8 cellular contexts compared by ENCODE assay signal in the genomic region with DNA sequence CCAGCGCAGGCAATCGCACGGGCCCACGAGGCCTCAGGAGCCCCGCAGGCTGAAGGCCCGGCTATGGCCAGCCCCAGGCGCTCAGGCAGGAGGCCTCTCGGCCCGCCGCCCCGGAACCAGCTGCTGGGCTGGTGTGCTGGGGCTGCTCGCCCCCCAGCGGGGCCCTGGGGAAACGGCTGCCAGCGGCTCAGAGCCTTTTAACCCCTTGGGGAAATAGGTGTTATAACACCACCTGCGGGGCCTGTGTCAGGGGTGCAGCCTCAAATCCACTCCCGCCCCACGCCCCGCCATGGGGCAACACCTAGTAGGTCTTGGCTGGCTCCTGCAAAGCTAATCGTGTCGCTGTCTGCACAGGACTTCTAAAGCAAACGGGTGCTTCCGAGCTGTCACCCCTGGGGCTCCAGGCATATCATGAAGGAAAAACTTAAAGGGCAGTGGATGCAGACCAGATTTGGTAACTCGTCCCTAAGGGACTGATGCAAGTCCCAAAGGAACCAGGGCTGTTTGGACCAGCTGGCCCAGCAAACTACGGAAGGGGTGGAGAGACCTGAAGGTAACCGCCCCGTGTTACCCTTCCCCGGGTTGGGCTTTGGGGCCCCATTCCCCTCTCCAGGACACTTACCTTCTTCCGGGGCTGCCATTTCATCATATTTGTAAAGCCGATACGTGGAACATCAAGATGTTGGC.
DNase-seq lines count a peak whose midpoint lies in the region; ATAC-seq and TF ChIP-seq lines count a peak whose summit lies in the region.

No MANE protein-coding gene starts in this region.

- H3K36me3 ChIP-seq in CD8-positive, alpha-beta T cell (ENCODE audit: insufficient read depth, low read length): no peaks in the 10 kb centered on the region
- H3K36me3 ChIP-seq in body of pancreas (replicated peaks in 1 of 2; ENCODE audit: insufficient read depth in 1 of 2, low read depth in 2 of 2): no peaks in the 10 kb centered on the region

- 1 to 3% methylated on average over 10 to 31 of the region's 31 CpGs for WGBS in body of pancreas, 2 donors

- H3K9me3 ChIP-seq in CD8-positive, alpha-beta T cell (ENCODE audit: low read length): no peaks in the 10 kb centered on the region
- H3K9me3 ChIP-seq in body of pancreas: no peaks in the 10 kb centered on the region

- peak; percentile 56 for TF ChIP-seq CTCF in CD8-positive, alpha-beta T cell (IDR thresholded peaks at IDR 0.05)
- TF ChIP-seq CTCF in body of pancreas (IDR thresholded peaks at IDR 0.05): peak; percentile 47 to 87 (median 73)

- H3K27me3 Mint-ChIP-seq in CD8-positive, alpha-beta T cell (ENCODE audit: low read depth): peaks cover 4% of the 10 kb centered on the region

- POLR2A ChIA-PET in CD8-positive, alpha-beta T cell (lab: Charles Lee): interaction anchor here (0.6 to 1.2 kb wide), 2 partner anchors 13 to 67 kb away, joined by 3 to 4 read pairs; no protein-coding TSS in a partner anchor

- peak overlapping the region; percentile 66 for H3K4me3 ChIP-seq in CD8-positive, alpha-beta T cell (ENCODE audit: low read depth, low read length)
- H3K4me3 ChIP-seq in body of pancreas: peak overlapping the region; percentile 6 to 35

- no peaks in the 10 kb centered on the region for H3K27me3 ChIP-seq in CD8-positive, alpha-beta T cell (ENCODE audit: insufficient read depth, low read length)
- no peaks in the 10 kb centered on the region for H3K27me3 ChIP-seq in body of pancreas

- no peaks in the 10 kb centered on the region for H3K9me3 Mint-ChIP-seq in CD8-positive, alpha-beta T cell

- peak; percentile 87 for ATAC-seq in CD8-positive, alpha-beta T cell
- ATAC-seq in HG03439 (IDR thresholded peaks at IDR 0.05; ENCODE audit: unreplicated experiment) (peak; percentile 56), body of pancreas (peak; percentile 89), HG02870 (IDR thresholded peaks at IDR 0.05; ENCODE audit: unreplicated experiment) (no peak), HG03378 (IDR thresholded peaks at IDR 0.05; ENCODE audit: unreplicated experiment) (no peak)

- H3K27ac Mint-ChIP-seq in CD8-positive, alpha-beta T cell: peak overlapping the region; percentile 72

- H3K4me3 Mint-ChIP-seq in CD8-positive, alpha-beta T cell: peak overlapping the region; percentile 87

- intact Hi-C loops in CD8-positive, alpha-beta T cell (cut with DNase I, micrococcal nuclease): loop anchor here (1.0 to 5.0 kb wide), 4 partner anchors 390 to 560 kb away; no protein-coding TSS in a partner anchor
- intact Hi-C loops in body of pancreas (cut with DNase I): loop anchor here (10.0 kb wide), 1 partner anchor 418 kb away; no protein-coding TSS in a partner anchor

- peaks cover 13% of the 10 kb centered on the region for H3K4me1 ChIP-seq in CD8-positive, alpha-beta T cell (ENCODE audit: insufficient read depth, low read length)
- H3K4me1 ChIP-seq in body of pancreas: peaks cover 36% of the 10 kb centered on the region

- H3K36me3 Mint-ChIP-seq in CD8-positive, alpha-beta T cell: no peaks in the 10 kb centered on the region

- peak; percentile 19 to 80 (median 56) for DNase-seq in CD8-positive, alpha-beta T cell
- DNase-seq in UCSD-AML1 (lab: John Stamatoyannopoulos, UW; ENCODE audit: unreplicated experiment) (peak; percentile 77), body of pancreas (peak; percentile 81 to 89 (median 84)), iPS DF 19.7 (ENCODE audit: low read depth, low spot score) (peak; percentile 54), retina (peak; percentile 91)

- peaks cover 18% of the 10 kb centered on the region for H3K4me1 Mint-ChIP-seq in CD8-positive, alpha-beta T cell (ENCODE audit: low read depth)

- CTCF ChIA-PET in CD8-positive, alpha-beta T cell (lab: Charles Lee): interaction anchor here (0.9 to 1.3 kb wide), 2 partner anchors 10 to 391 kb away, joined by 4 to 5 read pairs; no protein-coding TSS in a partner anchor

- H3K27ac ChIP-seq in CD8-positive, alpha-beta T cell (ENCODE audit: low read depth, low read length): no peak overlapping the region
- H3K27ac ChIP-seq in body of pancreas: peak overlapping the region; percentile 60 to 80 (median 77)

- peak in 1 of 3 donors; percentile 55 for TF ChIP-seq POLR2A in body of pancreas (IDR thresholded peaks at IDR 0.05)

Comparison
In these comparisons a context has a peak if more than half of its experiments do, and no peak if none do; other contexts are left out.
1. ATAC-seq: peak in CD8-positive, alpha-beta T cell (single experiment), HG03439 (single experiment) and body of pancreas (single experiment); none in HG02870 (single experiment) and HG03378 (single experiment).
2. Peak in every context shown above with its lines, with median percentiles within 50 percentile points of each other: DNase-seq.